11 cellular contexts compared by ENCODE assay signal in the genomic region with DNA sequence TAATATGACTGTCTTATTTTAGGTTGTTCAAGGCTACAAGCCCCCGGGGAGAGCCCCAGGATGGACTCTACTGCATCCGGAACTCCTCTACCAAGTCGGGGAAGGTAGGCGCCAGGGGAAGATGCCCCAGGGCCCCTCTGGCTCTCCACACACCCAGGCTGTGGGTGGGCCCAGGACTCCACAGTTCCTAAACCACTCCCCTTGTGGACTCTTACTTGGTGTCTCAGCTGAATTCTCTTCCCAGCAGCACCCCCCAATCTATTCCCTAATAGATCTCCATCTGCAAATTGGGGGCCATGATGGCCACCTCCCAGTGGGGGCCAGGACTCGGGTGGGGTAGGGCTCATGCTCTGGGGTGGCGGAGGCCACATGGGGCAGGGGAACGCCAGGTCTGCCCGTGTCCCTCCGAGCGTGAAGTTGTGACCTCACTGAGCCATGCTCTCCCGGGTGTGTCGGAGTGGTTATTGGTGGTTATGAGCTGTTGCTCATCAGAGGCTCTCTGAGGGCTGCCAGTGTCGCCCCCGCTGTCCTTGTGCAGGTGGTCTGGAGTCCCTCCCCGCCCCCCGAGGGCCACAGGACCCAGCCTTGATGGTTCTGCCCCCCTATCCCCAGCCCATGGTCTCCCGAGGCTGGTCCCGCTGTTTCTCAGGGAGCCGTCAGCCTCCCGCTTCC. TPM values are rescaled to one million over a fixed set of nuclear protein-coding genes. Genes with fewer than 3 reads are reported as not detected.
DNase-seq lines count a peak whose midpoint lies in the region; ATAC-seq and TF ChIP-seq lines count a peak whose summit lies in the region.
"Had no signal": no experiment of that assay in that cellular context is flagged by ENCODE, and none has a peak within 500 bp of the region (broad histone marks: within the 10 kb centered on the region; RNA-seq: fewer than 3 reads in every experiment).

No MANE protein-coding gene starts in this region.

- no peaks in the 10 kb centered on the region for H3K36me3 ChIP-seq in ovary
- H3K36me3 ChIP-seq: cardiac muscle cell, uterus had no signal

- TF ChIP-seq CTCF in ovary (IDR thresholded peaks at IDR 0.05): no peak

- no peaks in the 10 kb centered on the region for H3K9me3 ChIP-seq in ovary
- H3K9me3 ChIP-seq: uterus had no signal

- intact Hi-C loops in ovary (cut with DNase I): no loop called here

- no peak overlapping the region for H3K4me3 ChIP-seq in ovary
- H3K4me3 ChIP-seq: cardiac muscle cell, uterus had no signal

- no peak for TF ChIP-seq EP300 in ovary (IDR thresholded peaks at IDR 0.05)

- WGBS in ovary, 3 donors: 87 to 91% (median 90%) methylated on average over 20 of the region's 20 CpGs

- ATAC-seq in GM21723 (IDR thresholded peaks at IDR 0.05; ENCODE audit: unreplicated experiment) (peak; percentile 73), GM21526 (IDR thresholded peaks at IDR 0.05; ENCODE audit: low FRiP score, unreplicated experiment) (no peak)

- no peak overlapping the region for H3K27ac ChIP-seq in ovary
- H3K27ac ChIP-seq: cardiac muscle cell, uterus had no signal

- H3K4me1 ChIP-seq in ovary (ENCODE audit: insufficient read depth): peaks cover 5% of the 10 kb centered on the region

- DNase-seq in activated T-cell treated with anti-CD3 and anti-CD28 coated beads, Interleukin-2, amount 50 U/mL, for 1 hour: peak; percentile 15
- no peak for DNase-seq in activated T-cell treated with anti-CD3 and anti-CD28 coated beads for 4 hours
- DNase-seq in HuH-7.5 (ENCODE audit: low spot score): peak; percentile 5
- DNase-seq in ovary: peak in 4 of 5 donors; percentile 6 to 31 (median 14)
- DNase-seq in H4 (ENCODE audit: low spot score): no peak
- no peak for DNase-seq in dermis blood vessel endothelial cell
- DNase-seq: NCI-H2081 treated with DMSO at 0.1 percent for 48 hours had no signal

- no peak for TF ChIP-seq POLR2A in ovary (IDR thresholded peaks at IDR 0.05)

- no peaks in the 10 kb centered on the region for H3K27me3 ChIP-seq in ovary
- H3K27me3 ChIP-seq: cardiac muscle cell, uterus had no signal

RNA-seq across cellular contexts. Expression of gene ADD1, which starts 11.2 kb away (rescaled TPM):
- 100 to 1,000 TPM; 166 to 447 (median 389) TPM for total RNA-seq in ovary
- 100 to 1,000 TPM; 203 to 365 TPM for polyA plus RNA-seq in ovary
- 117 and 125 TPM in 2 replicates for total RNA-seq in H4 (2014; rRNA removed; shearing (Covaris generic))
- total RNA-seq in dermis blood vessel endothelial cell: 168 and 270 TPM in 2 replicates

RNA-seq across cellular contexts. Expression of gene SH3BP2, which starts 39.6 kb away (rescaled TPM):
- total RNA-seq in ovary: 10 to 100 TPM; 13.6 to 46.9 (median 29.3) TPM
- polyA plus RNA-seq in ovary: 10 to 100 TPM in 1 of 2 donors, 1 to 10 TPM in 1; 5.3 to 18.3 TPM
- total RNA-seq in H4 (2014; rRNA removed; shearing (Covaris generic)): 10.9 and 17.7 TPM in 2 replicates
- 26.4 and 29.6 TPM in 2 replicates for total RNA-seq in dermis blood vessel endothelial cell

Comparison
In these comparisons a context has a peak if more than half of its experiments do, and no peak if none do; other contexts are left out.
1. DNase-seq: peak in activated T-cell treated with anti-CD3 and anti-CD28 coated beads, Interleukin-2, amount 50 U/mL, for 1 hour (single experiment), HuH-7.5 (single experiment) and ovary (4 of 5); none in activated T-cell treated with anti-CD3 and anti-CD28 coated beads for 4 hours (single experiment), H4 (single experiment) and dermis blood vessel endothelial cell (single experiment).